Comparison of ENCODE assay signal across 8 cellular contexts in the genomic region with DNA sequence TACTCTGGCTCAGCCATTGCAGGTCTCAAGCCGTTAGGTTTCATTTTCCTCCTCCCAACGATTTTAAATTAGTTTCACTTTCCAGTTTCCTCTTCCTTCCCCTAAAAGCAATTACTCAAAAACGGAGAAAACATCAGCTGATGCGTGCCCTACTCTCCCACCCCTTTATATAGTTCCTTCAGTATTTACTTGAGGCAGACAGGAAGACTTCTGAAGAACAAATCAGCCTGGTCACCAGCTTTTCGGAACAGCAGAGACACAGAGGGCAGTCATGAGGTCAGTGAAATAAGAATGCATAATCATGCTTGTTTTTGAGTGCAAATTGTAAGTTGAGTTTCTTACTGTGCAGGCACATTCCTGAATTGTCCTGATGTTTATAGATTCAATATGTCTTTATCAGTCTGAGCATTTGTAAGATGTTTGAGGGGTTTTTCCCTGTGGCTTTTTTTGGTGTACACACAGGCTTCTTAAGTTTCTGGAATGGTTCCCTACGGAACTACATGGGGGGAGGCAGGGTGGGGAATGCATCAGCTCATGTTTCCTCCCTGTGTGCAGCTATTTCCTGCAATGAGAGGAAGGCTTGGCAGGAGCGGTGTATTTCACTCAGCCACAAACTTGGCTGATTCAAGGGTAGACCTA. TPM values are rescaled to one million over a fixed set of nuclear protein-coding genes. Genes with fewer than 3 reads are reported as not detected.
A peak's percentile ranks its signal among the peaks of the same experiment; 100 is the strongest.
DNase-seq lines count a peak whose midpoint lies in the region; ATAC-seq and TF ChIP-seq lines count a peak whose summit lies in the region.

A gene with protein sequence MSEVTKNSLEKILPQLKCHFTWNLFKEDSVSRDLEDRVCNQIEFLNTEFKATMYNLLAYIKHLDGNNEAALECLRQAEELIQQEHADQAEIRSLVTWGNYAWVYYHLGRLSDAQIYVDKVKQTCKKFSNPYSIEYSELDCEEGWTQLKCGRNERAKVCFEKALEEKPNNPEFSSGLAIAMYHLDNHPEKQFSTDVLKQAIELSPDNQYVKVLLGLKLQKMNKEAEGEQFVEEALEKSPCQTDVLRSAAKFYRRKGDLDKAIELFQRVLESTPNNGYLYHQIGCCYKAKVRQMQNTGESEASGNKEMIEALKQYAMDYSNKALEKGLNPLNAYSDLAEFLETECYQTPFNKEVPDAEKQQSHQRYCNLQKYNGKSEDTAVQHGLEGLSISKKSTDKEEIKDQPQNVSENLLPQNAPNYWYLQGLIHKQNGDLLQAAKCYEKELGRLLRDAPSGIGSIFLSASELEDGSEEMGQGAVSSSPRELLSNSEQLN (plus strand): TSS at position 195 of the 639 bp plus-strand sequence. CDS start 77 bp downstream, at position 272.

- H3K9me3 ChIP-seq in RWPE2 (ENCODE audit: severe bottlenecking) (no peaks in the 10 kb centered on the region), smooth muscle cell (replicated peaks; ENCODE audit: low read depth) (no peaks in the 10 kb centered on the region)

- peak within 1 kb of the TSS; percentile 31 for H3K4me3 ChIP-seq in RWPE2 (ENCODE audit: severe bottlenecking)
- H3K4me3 ChIP-seq in choroid plexus epithelial cell (ENCODE audit: low read depth, low read length) = peak within 1 kb of the TSS; percentile 56
- peak within 1 kb of the TSS; percentile 63 for H3K4me3 ChIP-seq in smooth muscle cell

- peak within 1 kb of the TSS; percentile 94 for H2AFZ ChIP-seq in smooth muscle cell (ENCODE audit: low read depth)

- WGBS in smooth muscle cell (ENCODE audit: low lambda C conversion rate) = 19% methylated on average over 7 of the region's 7 CpGs

- DNase-seq in EL = peak; percentile 93
- peak; percentile 58 for DNase-seq in HEK293T (ENCODE audit: extremely low spot score)
- no peak for DNase-seq in RWPE2 (ENCODE audit: low spot score)
- DNase-seq in choroid plexus epithelial cell (ENCODE audit: low read depth) = peak; percentile 98
- DNase-seq in kidney glomerular epithelial cell (lab: John Stamatoyannopoulos, UW) = peak; percentile 70
- DNase-seq in smooth muscle cell (lab: John Stamatoyannopoulos, UW; ENCODE audit: unreplicated experiment) = no peak
- no peak for DNase-seq in activated CD8-positive, alpha-beta memory T cell treated with anti-CD3 and anti-CD28 coated beads, Interleukin-2, amount 50 U/mL, for 4 hours
- DNase-seq in middle frontal gyrus (ENCODE audit: extremely low spot score, low spot score) = no peak

- TF ChIP-seq CTCF in RWPE2 (IDR thresholded peaks at IDR 0.05; ENCODE audit: poor library complexity, severe bottlenecking) (no peak), choroid plexus epithelial cell (conservative IDR thresholded peaks at IDR 0.05; ENCODE audit: low read depth, low read length) (no peak), smooth muscle cell (IDR thresholded peaks at IDR 0.05; ENCODE audit: borderline replicate concordance, insufficient read depth, poor library complexity, severe bottlenecking) (no peak)

- H3K36me3 ChIP-seq in RWPE2 (ENCODE audit: low read depth) = no peaks in the 10 kb centered on the region
- no peaks in the 10 kb centered on the region for H3K36me3 ChIP-seq in smooth muscle cell (ENCODE audit: low read depth)

- H3K27me3 ChIP-seq in RWPE2 (ENCODE audit: insufficient read depth, poor library complexity, severe bottlenecking) (no peaks in the 10 kb centered on the region), smooth muscle cell (ENCODE audit: low read depth) (no peaks in the 10 kb centered on the region)

- H3K4me2 ChIP-seq in smooth muscle cell = peak within 1 kb of the TSS; percentile 85

- H3K9ac ChIP-seq in smooth muscle cell (ENCODE audit: low read depth) = peak within 1 kb of the TSS; percentile 85

- CTCF ChIA-PET in HEK293T (lab: Yijun Ruan, JAX) = no interaction called here

- peak within 1 kb of the TSS; percentile 92 for H3K27ac ChIP-seq in RWPE2 (ENCODE audit: poor library complexity, severe bottlenecking)
- H3K27ac ChIP-seq in smooth muscle cell (ENCODE audit: low read depth) = peak within 1 kb of the TSS; percentile 96

- POLR2A ChIA-PET in HEK293T (lab: Yijun Ruan, JAX) = interaction anchor here (0.6 to 1.0 kb wide), 5 partner anchors 25 to 113 kb away, joined by 3 to 4 read pairs (median 3); a partner anchor contains a TSS

- peaks cover 32% of the 10 kb centered on the region for H3F3A ChIP-seq in smooth muscle cell (ENCODE audit: low read depth)

- H4K20me1 ChIP-seq in smooth muscle cell (ENCODE audit: low read depth) = no peaks in the 10 kb centered on the region

- no peaks in the 10 kb centered on the region for H3K79me2 ChIP-seq in smooth muscle cell (ENCODE audit: low read depth)

- ATAC-seq in RWPE2 (ENCODE audit: low read depth) = peak; percentile 90

- H3K4me1 ChIP-seq in RWPE2 (ENCODE audit: insufficient read depth, poor library complexity, severe bottlenecking) (peaks cover 19% of the 10 kb centered on the region), smooth muscle cell (ENCODE audit: low read depth) (peaks cover 11% of the 10 kb centered on the region)

TF ChIP-seq in HEK293T, 16 proteins besides CTCF, POLR2A, EP300 and RAD21:
- no peak for TF ChIP-seq FOXM1 (IDR thresholded peaks at IDR 0.05; ENCODE audit: borderline replicate concordance)
- no peak for TF ChIP-seq BHLHE40 (IDR thresholded peaks at IDR 0.05; ENCODE audit: borderline replicate concordance)

RNA-seq across cellular contexts. Expression of the gene that starts here (rescaled TPM):
- total RNA-seq in smooth muscle cell = 1.2 and 2.1 TPM in 2 replicates
- polyA plus RNA-seq in smooth muscle cell = 1.7 and 4.6 TPM in 2 replicates

Comparison
In these comparisons a context has a peak if more than half of its experiments do, and no peak if none do; other contexts are left out.
1. DNase-seq: peak in EL (single experiment), HEK293T (single experiment), choroid plexus epithelial cell (single experiment) and kidney glomerular epithelial cell (single experiment); none in RWPE2 (single experiment), smooth muscle cell (single experiment), activated CD8-positive, alpha-beta memory T cell treated with anti-CD3 and anti-CD28 coated beads, Interleukin-2, amount 50 U/mL, for 4 hours (single experiment) and middle frontal gyrus (single experiment).
2. Peak in every context shown above with its lines, with median percentiles within 50 percentile points of each other: H3K4me3 ChIP-seq.